In genomic region chr3:158360756-158361448, GRCh38 we compare ENCODE assay signal across 1 cellular context.
TF ChIP-seq lines count a peak whose summit lies in the region.

No MANE protein-coding gene starts in this region.

TF ChIP-seq in H1, 55 proteins besides CTCF, POLR2A, EP300 and RAD21 (continued from another document):
- TF ChIP-seq CTBP2 (IDR thresholded peaks at IDR 0.05; ENCODE audit: borderline replicate concordance, insufficient read depth, insufficient read length, low read length), result no peak
